In the genomic region with DNA sequence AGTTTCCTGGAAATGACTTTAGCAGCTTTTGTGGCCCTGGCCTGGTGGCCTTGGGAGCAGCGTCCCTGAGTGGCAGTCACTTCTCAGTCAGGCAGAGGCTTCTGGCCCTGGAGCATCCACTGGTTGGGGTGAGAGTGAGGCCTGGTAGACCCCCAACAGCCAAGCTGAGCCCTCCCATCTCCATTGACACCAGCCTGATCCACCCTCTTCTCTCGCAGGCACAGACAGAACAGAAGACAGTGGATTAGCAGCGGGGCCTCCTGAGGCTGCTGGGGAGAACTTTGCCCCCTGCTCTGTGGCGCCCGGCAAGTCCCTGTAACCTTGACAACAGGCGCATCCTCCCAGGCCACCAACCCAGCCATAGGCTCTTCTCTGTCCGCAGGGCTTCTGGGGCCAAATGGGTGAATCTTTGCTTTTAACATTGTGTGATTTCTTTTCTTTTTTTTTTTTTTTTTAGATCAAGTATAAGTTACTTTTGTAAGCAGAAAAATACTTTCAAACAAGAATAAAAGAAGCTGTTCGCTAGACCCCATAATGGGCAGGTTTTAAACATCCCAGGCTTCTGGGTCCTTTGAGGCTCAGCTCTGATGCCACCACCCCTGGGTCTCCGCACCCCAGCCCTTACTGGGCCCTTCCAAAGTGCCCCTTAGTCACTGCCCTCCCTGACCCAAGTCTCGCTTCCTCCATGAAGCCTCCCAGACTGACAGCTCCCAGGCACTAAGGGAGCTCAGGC, we compare ENCODE assay signal across 19 cellular contexts. TPM values are rescaled to one million over a fixed set of nuclear protein-coding genes. Genes with fewer than 3 reads are reported as not detected.
"Had no signal": no experiment of that assay in that cellular context is flagged by ENCODE, and none has a peak within 500 bp of the region (broad histone marks: within the 10 kb centered on the region; RNA-seq: fewer than 3 reads in every experiment).

No MANE protein-coding gene starts in this region.

- H3K4me3 Mint-ChIP-seq: activated T-helper 1 cell treated with anti-CD3 and anti-CD28 coated beads, Interleukin-12 subunit alpha, Interleukin-12 subunit beta, Interleukin-2, Interleukin-4 antibody, amounts not matched to agents 30 ng/mL and 10 ng/mL and 1 ng/mL, durations not matched to agents 14 hours and 24 hours and 36 hours; memory B cell; naive thymus-derived CD4-positive, alpha-beta T cell had no signal

- H3K27me3 ChIP-seq: left lung, right atrium auricular region, tibial artery had no signal

- H3K27ac Mint-ChIP-seq: activated T-helper 1 cell treated with anti-CD3 and anti-CD28 coated beads, Interleukin-12 subunit alpha, Interleukin-12 subunit beta, Interleukin-2, Interleukin-4 antibody, amounts not matched to agents 30 ng/mL and 10 ng/mL and 1 ng/mL, durations not matched to agents 14 hours and 24 hours and 36 hours; memory B cell; naive thymus-derived CD4-positive, alpha-beta T cell; progenitor cell of endocrine pancreas had no signal

- H3K27ac ChIP-seq: left lung, right atrium auricular region, tibial artery had no signal

- H3K36me3 Mint-ChIP-seq: naive thymus-derived CD4-positive, alpha-beta T cell had no signal

- H3K27me3 Mint-ChIP-seq: memory B cell; naive thymus-derived CD4-positive, alpha-beta T cell; progenitor cell of endocrine pancreas had no signal

- ATAC-seq: activated CD4-positive, CD25-positive, alpha-beta regulatory T cell treated with anti-CD3 and anti-CD28 coated beads, Interleukin-2, amount 50 U/mL, for 24 hours; left lung; mucosa of descending colon; naive thymus-derived CD4-positive, alpha-beta T cell had no signal

- H3K9me3 Mint-ChIP-seq: activated T-helper 1 cell treated with anti-CD3 and anti-CD28 coated beads, Interleukin-12 subunit alpha, Interleukin-12 subunit beta, Interleukin-2, Interleukin-4 antibody, amounts not matched to agents 30 ng/mL and 10 ng/mL and 1 ng/mL, durations not matched to agents 14 hours and 24 hours and 36 hours; memory B cell; naive thymus-derived CD4-positive, alpha-beta T cell had no signal

- H3K4me3 ChIP-seq: left lung, mucosa of descending colon, right atrium auricular region, tibial artery had no signal

- H3K9me3 ChIP-seq: left lung, mucosa of descending colon, right atrium auricular region, tibial artery had no signal

- DNase-seq: activated CD4-positive, alpha-beta T cell treated with anti-CD3 and anti-CD28 coated beads, Interleukin-2, amount 50 U/mL, for 1 hour; activated CD8-positive, alpha-beta memory T cell treated with anti-CD3 and anti-CD28 coated beads for 24 hours; anterior cingulate cortex; head of caudate nucleus; left lung; mucosa of descending colon; naive thymus-derived CD4-positive, alpha-beta T cell; nucleus accumbens; stimulated activated CD4-positive, alpha-beta T cell treated with anti-CD3 and anti-CD28 coated beads, Interleukin-15, amount 100 ng/mL, for 24 hours; stimulated activated CD4-positive, alpha-beta T cell treated with anti-CD3 and anti-CD28 coated beads, Interleukin-4, amount 100 ng/mL, for 1 hour; stimulated activated naive CD4-positive, alpha-beta T cell; tibial artery had no signal

RNA-seq across cellular contexts. Expression of a gene that starts 41.0 kb away (rescaled TPM):
- total RNA-seq: activated T-helper 1 cell treated with anti-CD3 and anti-CD28 coated beads, Interleukin-12 subunit alpha, Interleukin-12 subunit beta, Interleukin-2, Interleukin-4 antibody, amounts not matched to agents 30 ng/mL and 10 ng/mL and 1 ng/mL, durations not matched to agents 14 hours and 24 hours and 36 hours; frontal cortex; right atrium auricular region; skeletal muscle tissue had no signal
- polyA plus RNA-seq: naive thymus-derived CD4-positive, alpha-beta T cell had no signal
